ENCODE assay signal across 8 cellular contexts in genomic region chr1:1307261-1307907, GRCh38. TPM values are rescaled to one million over a fixed set of nuclear protein-coding genes. Genes with fewer than 3 reads are reported as not detected.
DNase-seq lines count a peak whose midpoint lies in the region; ATAC-seq, FAIRE-seq and TF ChIP-seq lines count a peak whose summit lies in the region.

No MANE protein-coding gene starts in this region.

- peak overlapping the region; percentile 74 for H3K4me3 ChIP-seq in astrocyte of the cerebellum (ENCODE audit: low read depth, low read length)
- peak overlapping the region; percentile 76 to 87 (median 78) for H3K4me3 ChIP-seq in keratinocyte (ENCODE audit: control insufficient read depth in 2 of 3, extremely low read depth in 1 of 3, insufficient read depth in 2 of 3, low read depth in 1 of 3, low read length in 3 of 3)
- peak overlapping the region; percentile 65 for H3K4me3 ChIP-seq in suprapubic skin

- H3K27me3 ChIP-seq in keratinocyte (ENCODE audit: control insufficient read depth, extremely low read depth, insufficient read depth, low read length) (no peaks in the 10 kb centered on the region), suprapubic skin (no peaks in the 10 kb centered on the region)

- TF ChIP-seq CTCF in astrocyte of the cerebellum (IDR thresholded peaks at IDR 0.05; ENCODE audit: low read depth, low read length, missing control alignments) (no peak), keratinocyte (optimal IDR thresholded peaks at IDR 0.05 in 1 of 3, IDR thresholded peaks at IDR 0.05 in 1 of 3, conservative IDR thresholded peaks at IDR 0.05 in 1 of 3; ENCODE audit: extremely low read depth in 1 of 3, insufficient read depth in 2 of 3, low read length in 3 of 3) (no peak), suprapubic skin (IDR thresholded peaks at IDR 0.05) (no peak)

- peak; percentile 38 for DNase-seq in stimulated activated naive CD4-positive, alpha-beta T cell treated with Interleukin-2 at 50 U/mL for 16 hours (lab: John Stamatoyannopoulos, UW)
- no peak for DNase-seq in stimulated activated naive CD4-positive, alpha-beta T cell (lab: John Stamatoyannopoulos, UW)
- DNase-seq in astrocyte of the cerebellum (ENCODE audit: low read depth), result no peak
- DNase-seq in keratinocyte (ENCODE audit: low read depth, low spot score), result no peak
- DNase-seq in suprapubic skin (ENCODE audit: low spot score in 2 of 2), result no peak
- no peak for DNase-seq in AG20443 (ENCODE audit: low spot score)
- DNase-seq in Kasumi-1 (lab: John Stamatoyannopoulos, UW), result no peak

- TF ChIP-seq POLR2A in suprapubic skin (IDR thresholded peaks at IDR 0.05), result peak in 1 of 2 donors; percentile 26

- ATAC-seq in HG03520 (IDR thresholded peaks at IDR 0.05; ENCODE audit: unreplicated experiment), result peak; percentile 3

- FAIRE-seq in keratinocyte (lab: Jason Lieb, UNC), result no peak

- dilution Hi-C loops in keratinocyte (cut with MboI; ENCODE audit: extremely low pct_ligation_motif_present, low sequenced_read_pairs), result no loop called here

- peaks cover 11 to 16% of the 10 kb centered on the region in 2 experiments for H3K36me3 ChIP-seq in keratinocyte (ENCODE audit: control insufficient read depth in 2 of 2, extremely low read depth in 1 of 2, insufficient read depth in 2 of 2, low read length in 2 of 2)
- peaks cover 18% of the 10 kb centered on the region for H3K36me3 ChIP-seq in suprapubic skin

- no peak overlapping the region for H2AFZ ChIP-seq in keratinocyte (ENCODE audit: control insufficient read depth, low read length)

- H4K20me1 ChIP-seq in keratinocyte (ENCODE audit: control insufficient read depth, extremely low read depth, insufficient read depth, low read length), result peaks cover 3% of the 10 kb centered on the region

- H3K79me2 ChIP-seq in keratinocyte (ENCODE audit: control insufficient read depth, insufficient read depth, low read length), result peaks cover 24% of the 10 kb centered on the region

- H3K9me3 ChIP-seq in keratinocyte (ENCODE audit: control insufficient read depth, low read depth, low read length) (no peaks in the 10 kb centered on the region), suprapubic skin (no peaks in the 10 kb centered on the region)

- no peaks in the 10 kb centered on the region for H3K9me1 ChIP-seq in keratinocyte (ENCODE audit: control insufficient read depth, extremely low read depth, insufficient read depth, low read length)

- H3K9ac ChIP-seq in keratinocyte (ENCODE audit: control insufficient read depth, extremely low read depth, insufficient read depth, low read length), result peak overlapping the region; percentile 69

- H3K4me1 ChIP-seq in keratinocyte (ENCODE audit: control insufficient read depth, extremely low read depth, insufficient read depth, low read length) (peaks cover 60% of the 10 kb centered on the region), suprapubic skin (peaks cover 75% of the 10 kb centered on the region)

- TF ChIP-seq EP300 in suprapubic skin (IDR thresholded peaks at IDR 0.05), result no peak

- in situ Hi-C loops in astrocyte of the cerebellum (cut with HindIII; ENCODE audit: low sequenced_read_pairs), result no loop called here

- under 1% methylated on average over 23 of the region's 79 CpGs for WGBS in suprapubic skin

- peak overlapping the region; percentile 31 for H3K27ac ChIP-seq in keratinocyte (ENCODE audit: control insufficient read depth, insufficient read depth, low read length)
- H3K27ac ChIP-seq in suprapubic skin, result peak overlapping the region; percentile 93

- peak overlapping the region; percentile 71 for H3K4me2 ChIP-seq in keratinocyte (ENCODE audit: control insufficient read depth, extremely low read depth, insufficient read depth, low read depth, low read length)

RNA-seq across cellular contexts. Expression of gene ACAP3, which starts 0.3 kb away (rescaled TPM):
- 13.4 to 45.8 TPM (median 17.4 TPM) in 3 replicates for polyA plus RNA-seq in keratinocyte
- 11.6 TPM for polyA plus RNA-seq in keratinocyte (2011; ENCODE audit: low read depth)
- polyA plus RNA-seq in keratinocyte (2011; cell fraction: cytosol; rRNA removed), result 6.8 and 11.9 TPM in 2 replicates
- 114 and 161 TPM in 2 replicates for polyA plus RNA-seq in keratinocyte (2011; cell fraction: nucleus; rRNA removed)
- 23.3 TPM in 2 replicates for polyA plus RNA-seq in keratinocyte (2012; ENCODE audit: low replicate concordance)
- polyA minus RNA-seq in keratinocyte, result 19.9 to 32.3 TPM (median 29.2 TPM) in 3 replicates
- 55.4 TPM for polyA minus RNA-seq in keratinocyte (2011; cell fraction: cytosol; rRNA and poly(A)+ RNA removed)
- 47.2 and 52.3 TPM in 2 replicates for polyA minus RNA-seq in keratinocyte (2011; cell fraction: nucleus; rRNA and poly(A)+ RNA removed)
- total RNA-seq in suprapubic skin, result 100 to 1,000 TPM; 112 to 309 (median 148) TPM

RNA-seq across cellular contexts. Expression of gene PUSL1, which starts 1.0 kb away (rescaled TPM):
- 11.4 to 20.5 TPM (median 14.9 TPM) in 3 replicates for polyA plus RNA-seq in keratinocyte
- polyA plus RNA-seq in keratinocyte (2011; ENCODE audit: low read depth), result 2.0 TPM
- polyA plus RNA-seq in keratinocyte (2011; cell fraction: cytosol; rRNA removed), result 8.6 and 26.5 TPM in 2 replicates
- 12.2 and 16.8 TPM in 2 replicates for polyA plus RNA-seq in keratinocyte (2011; cell fraction: nucleus; rRNA removed)
- polyA plus RNA-seq in keratinocyte (2012; ENCODE audit: low replicate concordance), result 9.1 and 19.4 TPM in 2 replicates
- 3.8 to 11.5 TPM (median 4.9 TPM) in 3 replicates for polyA minus RNA-seq in keratinocyte
- polyA minus RNA-seq in keratinocyte (2011; cell fraction: cytosol; rRNA and poly(A)+ RNA removed), result 22.4 TPM
- 7.5 and 17.3 TPM in 2 replicates for polyA minus RNA-seq in keratinocyte (2011; cell fraction: nucleus; rRNA and poly(A)+ RNA removed)
- 10 to 100 TPM; 16.9 to 56.4 (median 36.4) TPM for total RNA-seq in suprapubic skin

RNA-seq across cellular contexts. Expression of gene INTS11, which starts 17.1 kb away (rescaled TPM):
- 70.4 to 89.8 TPM (median 76.9 TPM) in 3 replicates for polyA plus RNA-seq in keratinocyte
- 33.3 TPM for polyA plus RNA-seq in keratinocyte (2011; ENCODE audit: low read depth)
- polyA plus RNA-seq in keratinocyte (2011; cell fraction: cytosol; rRNA removed), result 53.8 and 70.3 TPM in 2 replicates
- 165 and 204 TPM in 2 replicates for polyA plus RNA-seq in keratinocyte (2011; cell fraction: nucleus; rRNA removed)
- 69.7 and 83.9 TPM in 2 replicates for polyA plus RNA-seq in keratinocyte (2012; ENCODE audit: low replicate concordance)
- 73.3 to 216 TPM (median 94.2 TPM) in 3 replicates for polyA minus RNA-seq in keratinocyte
- polyA minus RNA-seq in keratinocyte (2011; cell fraction: cytosol; rRNA and poly(A)+ RNA removed), result 63.5 TPM
- 66.9 and 70.7 TPM in 2 replicates for polyA minus RNA-seq in keratinocyte (2011; cell fraction: nucleus; rRNA and poly(A)+ RNA removed)
- total RNA-seq in suprapubic skin, result 100 to 1,000 TPM; 105 to 242 (median 151) TPM

RNA-seq across cellular contexts. Expression of gene CPTP, which starts 17.2 kb away (rescaled TPM):
- 5.8 to 14.0 TPM (median 11.8 TPM) in 3 replicates for polyA plus RNA-seq in keratinocyte
- 4.4 TPM for polyA plus RNA-seq in keratinocyte (2011; ENCODE audit: low read depth)
- 9.4 and 26.1 TPM in 2 replicates for polyA plus RNA-seq in keratinocyte (2011; cell fraction: cytosol; rRNA removed)
- polyA plus RNA-seq in keratinocyte (2011; cell fraction: nucleus; rRNA removed), result 8.9 and 14.9 TPM in 2 replicates
- 20.3 and 26.7 TPM in 2 replicates for polyA plus RNA-seq in keratinocyte (2012; ENCODE audit: low replicate concordance)
- polyA minus RNA-seq in keratinocyte, result 3.9 to 12.4 TPM (median 7.6 TPM) in 3 replicates
- polyA minus RNA-seq in keratinocyte (2011; cell fraction: cytosol; rRNA and poly(A)+ RNA removed), result 65.6 TPM
- 11.9 and 14.7 TPM in 2 replicates for polyA minus RNA-seq in keratinocyte (2011; cell fraction: nucleus; rRNA and poly(A)+ RNA removed)
- 10 to 100 TPM; 32.5 to 60.4 (median 54.3) TPM for total RNA-seq in suprapubic skin

RNA-seq across cellular contexts. Expression of gene TAS1R3, which starts 23.7 kb away (rescaled TPM):
- 0.01 to 0.08 TPM (median 0.04 TPM) in 3 replicates for polyA plus RNA-seq in keratinocyte
- polyA plus RNA-seq in keratinocyte (2011; ENCODE audit: low read depth), result 0.07 TPM
- polyA plus RNA-seq in keratinocyte (2011; cell fraction: cytosol; rRNA removed), result 0.02 and 0.03 TPM in 2 replicates
- 0.09 and 0.20 TPM in 2 replicates for polyA plus RNA-seq in keratinocyte (2011; cell fraction: nucleus; rRNA removed)
- polyA plus RNA-seq in keratinocyte (2012; ENCODE audit: low replicate concordance), result 0.14 and 0.27 TPM in 2 replicates
- polyA minus RNA-seq in keratinocyte, result 0.03 TPM in 1 of 3 replicates, not detected in the others
- not detected for polyA minus RNA-seq in keratinocyte (2011; cell fraction: cytosol; rRNA and poly(A)+ RNA removed)
- 0.11 and 0.23 TPM in 2 replicates for polyA minus RNA-seq in keratinocyte (2011; cell fraction: nucleus; rRNA and poly(A)+ RNA removed)
- 1 to 10 TPM in 1 of 4 donors, under 1 TPM in 3; 0.56 to 1.8 (median 0.82) TPM for total RNA-seq in suprapubic skin
